In genomic region chr1:5705751-5706150, GRCh38 we compare ENCODE assay signal across 32 cellular contexts.
"Had no signal": no experiment of that assay in that cellular context is flagged by ENCODE, and none has a peak within 500 bp of the region (broad histone marks: within the 10 kb centered on the region; RNA-seq: fewer than 3 reads in every experiment).

No MANE protein-coding gene starts in this region.

- H3K27ac Mint-ChIP-seq: activated B cell treated with CpG ODN at 0.5 μM for 24 hours; activated CD4-positive, alpha-beta memory T cell treated with anti-CD3 and anti-CD28 coated beads for 36 hours; activated CD8-positive, alpha-beta memory T cell treated with anti-CD3 and anti-CD28 coated beads, Interleukin-2, amount 10 ng/mL, durations not matched to agents 7 days and 5 days; activated CD8-positive, alpha-beta T cell treated with anti-CD3 and anti-CD28 coated beads, Interleukin-2, amount 10 ng/mL, durations not matched to agents 7 days and 5 days; activated naive CD4-positive, alpha-beta T cell treated with anti-CD3 and anti-CD28 coated beads for 36 hours; activated naive CD4-positive, alpha-beta T cell treated with anti-CD3 and anti-CD28 coated beads, Interleukin-2, amount 50 U/mL, for 24 hours; activated naive CD8-positive, alpha-beta T cell treated with anti-CD3 and anti-CD28 coated beads for 36 hours; activated naive CD8-positive, alpha-beta T cell treated with anti-CD3 and anti-CD28 coated beads, Interleukin-2, amount 50 U/mL, for 24 hours; activated T-helper 17 cell treated with anti-CD3 and anti-CD28 coated beads, Interleukin-2, amount 50 U/mL, for 72 hours; T-helper 17 cell; T-helper 2 cell treated with Interferon-gamma antibody and Interleukin-4, amounts not matched to agents 5 μg/mL and 100 μg/mL, for 36 hours had no signal

- H3K4me1 Mint-ChIP-seq: activated B cell treated with CpG ODN at 0.5 μM for 24 hours; activated CD8-positive, alpha-beta memory T cell treated with anti-CD3 and anti-CD28 coated beads, Interleukin-2, amount 10 ng/mL, durations not matched to agents 7 days and 5 days; activated naive CD4-positive, alpha-beta T cell treated with anti-CD3 and anti-CD28 coated beads, Interleukin-2, amount 50 U/mL, for 24 hours; activated naive CD8-positive, alpha-beta T cell treated with anti-CD3 and anti-CD28 coated beads for 36 hours; activated naive CD8-positive, alpha-beta T cell treated with anti-CD3 and anti-CD28 coated beads, Interleukin-2, amount 50 U/mL, for 24 hours; activated T-helper 17 cell treated with anti-CD3 and anti-CD28 coated beads, Interleukin-2, amount 50 U/mL, for 72 hours had no signal

- H3K4me3 ChIP-seq: adrenal gland, body of pancreas, colonic mucosa, esophagus squamous epithelium, gastroesophageal sphincter had no signal

- DNase-seq: activated B cell treated with CpG ODN at 0.5 μM for 24 hours; activated CD4-positive, alpha-beta memory T cell treated with anti-CD3 and anti-CD28 coated beads for 36 hours; activated CD4-positive, alpha-beta T cell treated with anti-CD3 and anti-CD28 coated beads for 48 hours; activated CD8-positive, alpha-beta memory T cell treated with anti-CD3 and anti-CD28 coated beads, Interleukin-2, amount 10 ng/mL, durations not matched to agents 7 days and 5 days; activated CD8-positive, alpha-beta memory T cell treated with anti-CD3 and anti-CD28 coated beads, Interleukin-2, amount 50 U/mL, for 4 hours; activated CD8-positive, alpha-beta T cell treated with anti-CD3 and anti-CD28 coated beads, Interleukin-2, amount 10 ng/mL, durations not matched to agents 7 days and 5 days; activated effector memory CD4-positive, alpha-beta T cell treated with anti-CD3 and anti-CD28 coated beads, Interleukin-2, amount 50 U/mL, for 16 hours; activated naive CD4-positive, alpha-beta T cell treated with anti-CD3 and anti-CD28 coated beads for 36 hours; activated naive CD8-positive, alpha-beta T cell treated with anti-CD3 and anti-CD28 coated beads for 36 hours; activated naive CD8-positive, alpha-beta T cell treated with anti-CD3 and anti-CD28 coated beads, Interleukin-2, amount 50 U/mL, for 24 hours; activated T-cell treated with anti-CD3 and anti-CD28 coated beads, Interleukin-2, amount 50 U/mL, for 1 hour; adrenal gland; amygdala; aorta; body of pancreas; caudate nucleus; colonic mucosa; effector CD8-positive, alpha-beta T cell; esophagus squamous epithelium; foreskin melanocyte; T-helper 1 cell; T-helper 17 cell; T1000; WERI-Rb-1 had no signal

- H3K36me3 Mint-ChIP-seq: activated CD4-positive, alpha-beta memory T cell treated with anti-CD3 and anti-CD28 coated beads for 36 hours; activated CD8-positive, alpha-beta memory T cell treated with anti-CD3 and anti-CD28 coated beads, Interleukin-2, amount 10 ng/mL, durations not matched to agents 7 days and 5 days; activated naive CD4-positive, alpha-beta T cell treated with anti-CD3 and anti-CD28 coated beads, Interleukin-2, amount 50 U/mL, for 24 hours; activated naive CD8-positive, alpha-beta T cell treated with anti-CD3 and anti-CD28 coated beads for 36 hours had no signal

- H3K9me3 Mint-ChIP-seq: activated B cell treated with CpG ODN at 0.5 μM for 24 hours; activated CD4-positive, alpha-beta memory T cell treated with anti-CD3 and anti-CD28 coated beads for 36 hours; activated naive CD4-positive, alpha-beta T cell treated with anti-CD3 and anti-CD28 coated beads for 36 hours; activated naive CD4-positive, alpha-beta T cell treated with anti-CD3 and anti-CD28 coated beads, Interleukin-2, amount 50 U/mL, for 24 hours; activated naive CD8-positive, alpha-beta T cell treated with anti-CD3 and anti-CD28 coated beads for 36 hours; activated naive CD8-positive, alpha-beta T cell treated with anti-CD3 and anti-CD28 coated beads, Interleukin-2, amount 50 U/mL, for 24 hours; activated T-helper 17 cell treated with anti-CD3 and anti-CD28 coated beads, Interleukin-2, amount 50 U/mL, for 72 hours; T-helper 2 cell treated with Interferon-gamma antibody and Interleukin-4, amounts not matched to agents 5 μg/mL and 100 μg/mL, for 36 hours had no signal

- H3K36me3 ChIP-seq: adrenal gland, colonic mucosa, esophagus squamous epithelium, gastroesophageal sphincter, WERI-Rb-1 had no signal

- H3K27me3 Mint-ChIP-seq: activated B cell treated with CpG ODN at 0.5 μM for 24 hours; activated CD8-positive, alpha-beta memory T cell treated with anti-CD3 and anti-CD28 coated beads, Interleukin-2, amount 10 ng/mL, durations not matched to agents 7 days and 5 days; activated naive CD8-positive, alpha-beta T cell treated with anti-CD3 and anti-CD28 coated beads for 36 hours; activated naive CD8-positive, alpha-beta T cell treated with anti-CD3 and anti-CD28 coated beads, Interleukin-2, amount 50 U/mL, for 24 hours; T-helper 17 cell had no signal

- H3K27ac ChIP-seq: adrenal gland, body of pancreas, colonic mucosa, epithelial cell of prostate, esophagus squamous epithelium, gastroesophageal sphincter, WERI-Rb-1 had no signal

- H3K4me1 ChIP-seq: adrenal gland, body of pancreas, colonic mucosa, esophagus squamous epithelium, gastroesophageal sphincter had no signal

- H3K4me3 Mint-ChIP-seq: activated B cell treated with CpG ODN at 0.5 μM for 24 hours; activated CD4-positive, alpha-beta memory T cell treated with anti-CD3 and anti-CD28 coated beads for 36 hours; activated CD8-positive, alpha-beta memory T cell treated with anti-CD3 and anti-CD28 coated beads, Interleukin-2, amount 10 ng/mL, durations not matched to agents 7 days and 5 days; activated CD8-positive, alpha-beta T cell treated with anti-CD3 and anti-CD28 coated beads, Interleukin-2, amount 10 ng/mL, durations not matched to agents 7 days and 5 days; activated naive CD4-positive, alpha-beta T cell treated with anti-CD3 and anti-CD28 coated beads for 36 hours; activated naive CD4-positive, alpha-beta T cell treated with anti-CD3 and anti-CD28 coated beads, Interleukin-2, amount 50 U/mL, for 24 hours; activated naive CD8-positive, alpha-beta T cell treated with anti-CD3 and anti-CD28 coated beads for 36 hours; activated naive CD8-positive, alpha-beta T cell treated with anti-CD3 and anti-CD28 coated beads, Interleukin-2, amount 50 U/mL, for 24 hours; activated T-helper 17 cell treated with anti-CD3 and anti-CD28 coated beads, Interleukin-2, amount 50 U/mL, for 72 hours; T-helper 17 cell; T-helper 2 cell treated with Interferon-gamma antibody and Interleukin-4, amounts not matched to agents 5 μg/mL and 100 μg/mL, for 36 hours had no signal

- ATAC-seq: activated CD4-positive, CD25-positive, alpha-beta regulatory T cell treated with anti-CD3 and anti-CD28 coated beads, Interleukin-2, amount 50 U/mL, for 24 hours; activated CD8-positive, alpha-beta memory T cell treated with anti-CD3 and anti-CD28 coated beads, Interleukin-2, amount 10 ng/mL, durations not matched to agents 7 days and 5 days; activated CD8-positive, alpha-beta T cell treated with anti-CD3 and anti-CD28 coated beads, Interleukin-2, amount 10 ng/mL, durations not matched to agents 7 days and 5 days; activated naive CD8-positive, alpha-beta T cell treated with anti-CD3 and anti-CD28 coated beads, Interleukin-2, amount 50 U/mL, for 24 hours; activated T-helper 17 cell treated with anti-CD3 and anti-CD28 coated beads, Interleukin-2, amount 50 U/mL, for 72 hours; body of pancreas; gastroesophageal sphincter; T-helper 17 cell had no signal

- H3K9me3 ChIP-seq: adrenal gland, body of pancreas, colonic mucosa, esophagus squamous epithelium, gastroesophageal sphincter had no signal

- FAIRE-seq: endometrium, endothelial cell of umbilical vein had no signal

- H3K27me3 ChIP-seq: adrenal gland, body of pancreas, colonic mucosa had no signal
